ENCODE assay signal across 8 cellular contexts in genomic region chr4:52037730-52038108, GRCh38. TPM values are rescaled to one million over a fixed set of nuclear protein-coding genes. Genes with fewer than 3 reads are reported as not detected.
DNase-seq lines count a peak whose midpoint lies in the region; ATAC-seq and TF ChIP-seq lines count a peak whose summit lies in the region.

No MANE protein-coding gene starts in this region.

- H3K27me3 Mint-ChIP-seq in activated CD4-positive, alpha-beta T cell treated with anti-CD3 and anti-CD28 coated beads for 36 hours, result peaks cover 8% of the 10 kb centered on the region
- H3K27me3 Mint-ChIP-seq in H9 (ENCODE audit: low read depth), result peaks cover 30% of the 10 kb centered on the region
- H3K27me3 Mint-ChIP-seq in activated T-helper 17 cell treated with anti-CD3 and anti-CD28 coated beads, Interleukin-2, amount 50 U/mL, for 72 hours, result peaks cover 15% of the 10 kb centered on the region

- no peaks in the 10 kb centered on the region for H3K9me3 Mint-ChIP-seq in activated CD4-positive, alpha-beta T cell treated with anti-CD3 and anti-CD28 coated beads for 36 hours (ENCODE audit: low read depth)
- H3K9me3 Mint-ChIP-seq in H9, result no peaks in the 10 kb centered on the region; a peak in 1 of 5 replicates
- H3K9me3 Mint-ChIP-seq in activated T-helper 17 cell treated with anti-CD3 and anti-CD28 coated beads, Interleukin-2, amount 50 U/mL, for 72 hours, result no peaks in the 10 kb centered on the region

- H2BK15ac ChIP-seq in H9 (ENCODE audit: low read depth, low read length), result no peak overlapping the region

- DNase-seq in activated CD4-positive, alpha-beta T cell treated with anti-CD3 and anti-CD28 coated beads for 36 hours, result peak; percentile 56
- DNase-seq in activated CD4-positive, alpha-beta T cell treated with anti-CD3 and anti-CD28 coated beads for 1 hour, result no peak
- DNase-seq in H9 (peak; percentile 64), LHCN-M2 (ENCODE audit: low read depth) (peak; percentile 72), Right ventricle myocardium superior (peak; percentile 56), ovary (peak; percentile 24 to 57 (median 49))
- no peak for DNase-seq in NK-92 treated with Interleukin-12 subunit alpha and Interleukin-12 subunit beta, amount 100 ng/mL, for 24 hours (lab: John Stamatoyannopoulos, UW)

- H3K27ac ChIP-seq in H9 (ENCODE audit: insufficient read length, low read depth, low read length) (no peak overlapping the region), ovary (peak overlapping the region; percentile 76 to 77)

- WGBS in H9 (ENCODE audit: extremely low coverage, insufficient read length, low lambda C conversion rate), result no CpG with 5 or more reads among the region's 27 CpGs
- 0 to 1% (median 1%) methylated on average over 20 to 27 of the region's 27 CpGs for WGBS in ovary, 3 donors

- H3K9me3 ChIP-seq in H9 (ENCODE audit: control insufficient read depth, low read depth, low read length) (no peaks in the 10 kb centered on the region), ovary (no peaks in the 10 kb centered on the region)

- CTCF ChIA-PET in activated CD4-positive, alpha-beta T cell treated with anti-CD3 and anti-CD28 coated beads for 36 hours (lab: Charles Lee), result interaction anchor here (0.6 to 1.2 kb wide), 2 partner anchors 16 to 1333 kb away, joined by 3 to 4 read pairs; no protein-coding TSS in a partner anchor

- TF ChIP-seq CTCF in H9 (conservative IDR thresholded peaks at IDR 0.05), result no peak
- TF ChIP-seq CTCF in ovary (IDR thresholded peaks at IDR 0.05), result no peak

- no peaks in the 10 kb centered on the region for H3K23me2 ChIP-seq in H9 (ENCODE audit: insufficient read length, low read depth, low read length, poor library complexity, severe bottlenecking)

- no peaks in the 10 kb centered on the region for H4K20me1 ChIP-seq in H9 (ENCODE audit: control insufficient read depth, insufficient read depth, insufficient read length)

- H3K4me3 ChIP-seq in ovary, result peak overlapping the region; percentile 76

- H2BK120ac ChIP-seq in H9 (ENCODE audit: low read depth, low read length, poor library complexity, severe bottlenecking), result no peak overlapping the region

- H4K8ac ChIP-seq in H9 (replicated peaks; ENCODE audit: insufficient read length, low read depth, low read length), result no peak overlapping the region

- intact Hi-C loops in activated CD4-positive, alpha-beta T cell treated with anti-CD3 and anti-CD28 coated beads for 36 hours (cut with DNase I, micrococcal nuclease), result loop anchor here (1.0 to 5.0 kb wide), 3 partner anchors 194 to 675 kb away; partner anchors contain the start of gene DCUN1D4 (in 2 of the 2)
- intact Hi-C loops in Right ventricle myocardium superior (cut with DNase I), result loop anchor here (10.0 kb wide), 1 partner anchor 193 kb away; the partner anchor contains the start of gene DCUN1D4
- intact Hi-C loops in ovary (cut with DNase I), result loop anchor here in 2 of 4 donors (10.0 kb wide), 2 partner anchors 143 to 193 kb away; partner anchors contain the start of gene DCUN1D4 (in 1 of the 2)

- H3K23ac ChIP-seq in H9 (ENCODE audit: insufficient read length, low read depth, low read length), result no peak overlapping the region

- POLR2A ChIA-PET in activated CD4-positive, alpha-beta T cell treated with anti-CD3 and anti-CD28 coated beads for 36 hours (lab: Charles Lee), result interaction anchor here (1.0 kb wide), 1 partner anchor 195 kb away, joined by 6 read pairs; the partner anchor contains the start of gene DCUN1D4

- H4K5ac ChIP-seq in H9 (ENCODE audit: insufficient read length, low read depth, low read length), result no peak overlapping the region

- no peak for TF ChIP-seq EP300 in ovary (IDR thresholded peaks at IDR 0.05)

- H3K79me1 ChIP-seq in H9 (ENCODE audit: insufficient read depth, low read depth, low read length, poor library complexity, severe bottlenecking), result no peaks in the 10 kb centered on the region

- no peak overlapping the region for H2BK20ac ChIP-seq in H9 (ENCODE audit: low read depth, low read length, poor library complexity, severe bottlenecking)

- no peaks in the 10 kb centered on the region for H3K79me2 ChIP-seq in H9 (ENCODE audit: insufficient read depth, low read length)

- H3K4me3 Mint-ChIP-seq in activated CD4-positive, alpha-beta T cell treated with anti-CD3 and anti-CD28 coated beads for 36 hours, result peak overlapping the region; percentile 78
- peak overlapping the region; percentile 77 to 89 for H3K4me3 Mint-ChIP-seq in H9
- H3K4me3 Mint-ChIP-seq in activated T-helper 17 cell treated with anti-CD3 and anti-CD28 coated beads, Interleukin-2, amount 50 U/mL, for 72 hours, result peak overlapping the region; percentile 80

- no peaks in the 10 kb centered on the region for H3K36me3 Mint-ChIP-seq in activated CD4-positive, alpha-beta T cell treated with anti-CD3 and anti-CD28 coated beads for 36 hours (ENCODE audit: low read depth)
- H3K36me3 Mint-ChIP-seq in H9 (ENCODE audit: insufficient read depth in 1 of 3, low read depth in 3 of 3), result peaks cover 0 to 3% (median 0%) of the 10 kb centered on the region in 3 experiments; a peak in 2 of 7 replicates
- H3K36me3 Mint-ChIP-seq in activated T-helper 17 cell treated with anti-CD3 and anti-CD28 coated beads, Interleukin-2, amount 50 U/mL, for 72 hours (ENCODE audit: low read depth), result no peaks in the 10 kb centered on the region

- H3K14ac ChIP-seq in H9 (ENCODE audit: insufficient read depth, low read length), result peak overlapping the region; percentile 78; the same call in 1 of the 2 replicates

- no peak overlapping the region for H2AK5ac ChIP-seq in H9 (ENCODE audit: insufficient read length, low read length)

- no peak overlapping the region for H3K4ac ChIP-seq in H9 (ENCODE audit: low read depth, low read length)

- H2BK5ac ChIP-seq in H9 (ENCODE audit: insufficient read length, low read length), result no peak overlapping the region

- no peaks in the 10 kb centered on the region for H3K36me3 ChIP-seq in ovary

- peak overlapping the region; percentile 75 for H3K27ac Mint-ChIP-seq in activated CD4-positive, alpha-beta T cell treated with anti-CD3 and anti-CD28 coated beads for 36 hours
- H3K27ac Mint-ChIP-seq in H9, result peak overlapping the region in 1 of 3 experiments; percentile 32; a peak in 3 of 7 replicates
- peak overlapping the region; percentile 79 for H3K27ac Mint-ChIP-seq in activated T-helper 17 cell treated with anti-CD3 and anti-CD28 coated beads, Interleukin-2, amount 50 U/mL, for 72 hours

- peaks cover 26% of the 10 kb centered on the region for H3K4me1 Mint-ChIP-seq in activated CD4-positive, alpha-beta T cell treated with anti-CD3 and anti-CD28 coated beads for 36 hours
- peaks cover 22 to 27% of the 10 kb centered on the region in 2 experiments for H3K4me1 Mint-ChIP-seq in H9
- peaks cover 18% of the 10 kb centered on the region for H3K4me1 Mint-ChIP-seq in activated T-helper 17 cell treated with anti-CD3 and anti-CD28 coated beads, Interleukin-2, amount 50 U/mL, for 72 hours

- peak overlapping the region; percentile 5 for H3K18ac ChIP-seq in H9 (ENCODE audit: insufficient read length, low read depth, low read length)

- no peak overlapping the region for H4K91ac ChIP-seq in H9 (ENCODE audit: insufficient read length, low read depth, low read length)

- H3K56ac ChIP-seq in H9 (ENCODE audit: insufficient read length, low read depth, low read length), result no peak overlapping the region

- H3K4me2 ChIP-seq in H9 (ENCODE audit: insufficient read depth, insufficient read length, low read length), result peak overlapping the region; percentile 38

- H3K4me1 ChIP-seq in H9 (ENCODE audit: insufficient read depth, low read length), result no peaks in the 10 kb centered on the region
- H3K4me1 ChIP-seq in ovary (ENCODE audit: insufficient read depth), result peaks cover 9% of the 10 kb centered on the region

- no peak overlapping the region for H3T11ph ChIP-seq in H9 (ENCODE audit: low read length)

- ATAC-seq in activated CD4-positive, alpha-beta T cell treated with anti-CD3 and anti-CD28 coated beads for 36 hours, result peak; percentile 54
- ATAC-seq in activated T-helper 17 cell treated with anti-CD3 and anti-CD28 coated beads, Interleukin-2, amount 50 U/mL, for 72 hours (replicated peaks), result peak; percentile 65
- peak; percentile 76 for ATAC-seq in Right ventricle myocardium superior (ENCODE audit: poor library complexity)

- TF ChIP-seq POLR2A in ovary (IDR thresholded peaks at IDR 0.05), result no peak

- H2BK12ac ChIP-seq in H9 (ENCODE audit: insufficient read length, low read depth, low read length), result no peak overlapping the region

- peak overlapping the region; percentile 28 for H3K9ac ChIP-seq in H9 (ENCODE audit: extremely low read depth, insufficient read length, low read length)

- H3K27me3 ChIP-seq in H9 (ENCODE audit: insufficient read depth, low read length) (no peaks in the 10 kb centered on the region), ovary (no peaks in the 10 kb centered on the region)

- no peak overlapping the region for H2AFZ ChIP-seq in H9 (ENCODE audit: low read length)

RNA-seq across cellular contexts. Expression of gene SGCB, which starts 0.4 kb away (rescaled TPM):
- total RNA-seq in activated CD4-positive, alpha-beta T cell treated with anti-CD3 and anti-CD28 coated beads for 36 hours, result 10 to 100 TPM; 12.0 to 14.1 TPM
- total RNA-seq in H9 (2021) (30.4 and 32.3 TPM in 2 replicates), LHCN-M2 (2014; rRNA removed) (37.2 and 42.4 TPM in 2 replicates), Right ventricle myocardium superior (74.6 TPM), ovary (10 to 100 TPM; 21.3 to 47.5 (median 32.7) TPM)
- polyA plus RNA-seq in LHCN-M2 (2012), result 25.9 TPM
- total RNA-seq in activated T-helper 17 cell treated with anti-CD3 and anti-CD28 coated beads, Interleukin-2, amount 50 U/mL, for 72 hours, result 10 to 100 TPM; 16.4 to 24.0 TPM
- polyA plus RNA-seq in ovary, result 10 to 100 TPM; 22.4 to 58.2 TPM

RNA-seq across cellular contexts. Expression of gene SPATA18, which starts 13.4 kb away (rescaled TPM):
- total RNA-seq in activated CD4-positive, alpha-beta T cell treated with anti-CD3 and anti-CD28 coated beads for 36 hours, result under 1 TPM; 0.27 to 0.39 TPM
- total RNA-seq in H9 (2021), result 3.9 and 5.5 TPM in 2 replicates
- not detected in 2 replicates for total RNA-seq in LHCN-M2 (2014; rRNA removed)
- polyA plus RNA-seq in LHCN-M2 (2012), result not detected
- under 1 TPM; 0.13 to 0.19 TPM for total RNA-seq in activated T-helper 17 cell treated with anti-CD3 and anti-CD28 coated beads, Interleukin-2, amount 50 U/mL, for 72 hours
- total RNA-seq in Right ventricle myocardium superior, result 2.5 TPM
- total RNA-seq in ovary, result 10 to 100 TPM in 1 of 7 donors, 1 to 10 TPM in 6; 1.3 to 40.6 (median 7.6) TPM
- 1 to 10 TPM in 1 of 2 donors, under 1 TPM in 1; 0.77 to 4.8 TPM for polyA plus RNA-seq in ovary

RNA-seq across cellular contexts. Expression of gene LRRC66, which starts 17.6 kb away (rescaled TPM):
- under 1 TPM; 0.14 to 0.16 TPM for total RNA-seq in activated CD4-positive, alpha-beta T cell treated with anti-CD3 and anti-CD28 coated beads for 36 hours
- total RNA-seq in H9 (2021), result 0.09 TPM in 1 of 2 replicates, not detected in the other
- 0.32 and 0.57 TPM in 2 replicates for total RNA-seq in LHCN-M2 (2014; rRNA removed)
- polyA plus RNA-seq in LHCN-M2 (2012), result 0.29 TPM
- under 1 TPM; 0.34 to 0.65 TPM for total RNA-seq in activated T-helper 17 cell treated with anti-CD3 and anti-CD28 coated beads, Interleukin-2, amount 50 U/mL, for 72 hours
- 0.32 TPM for total RNA-seq in Right ventricle myocardium superior
- total RNA-seq in ovary, result under 1 TPM; 0.11 to 0.48 (median 0.30) TPM
- polyA plus RNA-seq in ovary, result under 1 TPM; 0.24 to 0.28 TPM

Comparison
In these comparisons a context has a peak if more than half of its experiments do, and no peak if none do; other contexts are left out.
1. DNase-seq: peak in activated CD4-positive, alpha-beta T cell treated with anti-CD3 and anti-CD28 coated beads for 36 hours (single experiment), H9 (single experiment), LHCN-M2 (single experiment), Right ventricle myocardium superior (single experiment) and ovary (5 of 5); none in activated CD4-positive, alpha-beta T cell treated with anti-CD3 and anti-CD28 coated beads for 1 hour (single experiment) and NK-92 treated with Interleukin-12 subunit alpha and Interleukin-12 subunit beta, amount 100 ng/mL, for 24 hours (single experiment).
2. Peak in every context shown above with its lines, with median percentiles within 50 percentile points of each other: ATAC-seq and H3K4me3 Mint-ChIP-seq.